1 cellular context compared by ENCODE assay signal in genomic region chr3:129794319-129795201, GRCh38.
TF ChIP-seq lines count a peak whose summit lies in the region.

No MANE protein-coding gene starts in this region.

TF ChIP-seq in HEK293, 187 proteins besides CTCF, POLR2A, EP300 and RAD21 (continued from another document and continues in another):
- TF ChIP-seq ZNF513 (tag by site-specific recombination; IDR thresholded peaks at IDR 0.05) (no peak), YY1 (tag by site-specific recombination; IDR thresholded peaks at IDR 0.05) (no peak), PBX3 (CRISPR knock-in tag; IDR thresholded peaks at IDR 0.05) (no peak), PRDM10 (tag by site-specific recombination; IDR thresholded peaks at IDR 0.05) (peak; percentile 44; the same call in 1 of the 2 replicates), ZBTB1 (tag by site-specific recombination; IDR thresholded peaks at IDR 0.05) (no peak), ZNF335 (tag by site-specific recombination; conservative IDR thresholded peaks at IDR 0.05) (peak; percentile 33), TRIM28 (IDR thresholded peaks at IDR 0.05; ENCODE audit: borderline replicate concordance, low read length) (no peak), ZNF133 (tag by site-specific recombination; IDR thresholded peaks at IDR 0.05) (no peak), ZFP69B (tag by site-specific recombination; IDR thresholded peaks at IDR 0.05) (no peak), ELK4 (IDR thresholded peaks at IDR 0.05; ENCODE audit: borderline replicate concordance, low read depth, low read length) (no peak), MZF1 (tag by site-specific recombination; IDR thresholded peaks at IDR 0.05; ENCODE audit: borderline replicate concordance) (no peak), ZNF645 (tag by site-specific recombination; IDR thresholded peaks at IDR 0.05) (no peak), FEZF1 (tag by site-specific recombination; IDR thresholded peaks at IDR 0.05) (0 out of 2 replicates have a peak, but pooled peaks have one; percentile 32), SP3 (tag by site-specific recombination; IDR thresholded peaks at IDR 0.05) (no peak), ZNF624 (tag by site-specific recombination; IDR thresholded peaks at IDR 0.05) (no peak), ZSCAN18 (tag by site-specific recombination; IDR thresholded peaks at IDR 0.05) (no peak), ATF2 (tag by site-specific recombination; IDR thresholded peaks at IDR 0.05; ENCODE audit: low read depth) (no peak), PATZ1 (tag by site-specific recombination; IDR thresholded peaks at IDR 0.05) (no peak; the same call in 1 of the 2 replicates), ZNF830 (tag by site-specific recombination; IDR thresholded peaks at IDR 0.05; ENCODE audit: low read depth) (no peak), ZNF623 (tag by site-specific recombination; IDR thresholded peaks at IDR 0.05) (no peak), MEIS1 (CRISPR knock-in tag; IDR thresholded peaks at IDR 0.05; ENCODE audit: borderline replicate concordance) (no peak), ZBTB7A (tag by site-specific recombination; IDR thresholded peaks at IDR 0.05; ENCODE audit: low read depth) (no peak), ZNF768 (tag by site-specific recombination; IDR thresholded peaks at IDR 0.05) (no peak), ZNF426 (tag by site-specific recombination; IDR thresholded peaks at IDR 0.05) (no peak), ZNF776 (tag by site-specific recombination; IDR thresholded peaks at IDR 0.05; ENCODE audit: borderline replicate concordance) (no peak), ZNF423 (tag by site-specific recombination; IDR thresholded peaks at IDR 0.05) (no peak), SCRT2 (tag by site-specific recombination; IDR thresholded peaks at IDR 0.05) (no peak), ZNF391 (tag by site-specific recombination; IDR thresholded peaks at IDR 0.05; ENCODE audit: borderline replicate concordance, low read depth) (no peak), KLF17 (tag by site-specific recombination; IDR thresholded peaks at IDR 0.05) (0 out of 2 replicates have a peak, but pooled peaks have one; percentile 23), GLI2 (tag by site-specific recombination; IDR thresholded peaks at IDR 0.05; ENCODE audit: borderline replicate concordance, low read depth) (no peak), ZNF146 (tag by site-specific recombination; IDR thresholded peaks at IDR 0.05) (no peak), YY2 (tag by site-specific recombination; IDR thresholded peaks at IDR 0.05) (no peak), ZNF660 (tag by site-specific recombination; IDR thresholded peaks at IDR 0.05) (no peak), ZSCAN30 (tag by site-specific recombination; IDR thresholded peaks at IDR 0.05) (no peak), KLF16 (tag by site-specific recombination; IDR thresholded peaks at IDR 0.05) (no peak), ZNF558 (tag by site-specific recombination; IDR thresholded peaks at IDR 0.05) (no peak), ZIC2 (tag by site-specific recombination; IDR thresholded peaks at IDR 0.05) (peak; percentile 38; the same call in 1 of the 2 replicates), GFI1B (tag by site-specific recombination; IDR thresholded peaks at IDR 0.05) (no peak), ZNF664 (tag by site-specific recombination; IDR thresholded peaks at IDR 0.05) (no peak), ZBTB26 (tag by site-specific recombination; optimal IDR thresholded peaks at IDR 0.05) (no peak), ZNF704 (tag by site-specific recombination; IDR thresholded peaks at IDR 0.05) (no peak), ZNF692 (tag by site-specific recombination; IDR thresholded peaks at IDR 0.05) (no peak), ZNF610 (tag by site-specific recombination; IDR thresholded peaks at IDR 0.05; ENCODE audit: borderline replicate concordance) (no peak), ZNF549 (tag by site-specific recombination; IDR thresholded peaks at IDR 0.05) (no peak), ZNF837 (tag by site-specific recombination; IDR thresholded peaks at IDR 0.05) (no peak), ZNF560 (tag by site-specific recombination; IDR thresholded peaks at IDR 0.05; ENCODE audit: borderline replicate concordance) (no peak)
